ENCODE assay signal across 19 cellular contexts in the genomic region with DNA sequence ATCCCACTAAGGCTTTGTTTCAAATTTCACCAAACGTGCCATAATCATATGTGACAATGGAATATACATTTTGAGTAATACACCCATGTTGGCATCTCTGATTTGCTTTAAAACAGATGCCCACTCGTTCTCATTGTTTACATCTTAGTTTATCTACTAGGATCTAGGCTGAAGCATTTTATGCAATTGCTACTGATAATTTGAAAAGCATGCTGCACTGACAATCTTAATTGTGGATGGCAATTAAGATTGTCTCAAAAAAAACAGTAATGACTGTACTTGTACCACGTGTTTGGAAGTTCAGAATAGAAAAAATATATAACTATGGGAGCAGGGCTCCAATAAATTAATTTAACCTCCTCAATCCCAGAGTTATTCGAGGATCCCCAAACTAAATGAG.
A peak's percentile ranks its signal among the peaks of the same experiment; 100 is the strongest.
DNase-seq lines count a peak whose midpoint lies in the region; ATAC-seq, FAIRE-seq and TF ChIP-seq lines count a peak whose summit lies in the region.
"Had no signal": no experiment of that assay in that cellular context is flagged by ENCODE, and none has a peak within 500 bp of the region (broad histone marks: within the 10 kb centered on the region; RNA-seq: fewer than 3 reads in every experiment).

No MANE protein-coding gene starts in this region.

- TF ChIP-seq EP300 in SK-N-SH (IDR thresholded peaks at IDR 0.05; ENCODE audit: borderline replicate concordance in 1 of 2, low read depth in 1 of 2, low read length in 1 of 2): peak in 1 of 2 experiments; percentile 84; a peak in 2 of 4 replicates

- TF ChIP-seq POLR2A in H54 (IDR thresholded peaks at IDR 0.05; ENCODE audit: low read depth, low read length): no peak

- CTCF ChIA-PET in SK-N-SH (lab: Yijun Ruan, JAX): interaction anchor here (1.0 kb wide), 1 partner anchor 73 kb away, joined by 3 read pairs; no protein-coding TSS in a partner anchor

- H3K9ac ChIP-seq in SK-N-SH: no peak overlapping the region
- H3K9ac ChIP-seq: BLaER1 had no signal

- peak; percentile 72 for FAIRE-seq in H54 (lab: Jason Lieb, UNC)
- FAIRE-seq: G401.6, GM12891, GM18507 had no signal

- no peak for ATAC-seq in GM18498 (IDR thresholded peaks at IDR 0.05; ENCODE audit: unreplicated experiment)
- no peak for ATAC-seq in HG03378 (IDR thresholded peaks at IDR 0.05; ENCODE audit: unreplicated experiment)

- H3K9me3 ChIP-seq in SK-N-SH: no peaks in the 10 kb centered on the region
- H3K9me3 ChIP-seq: BE2C, BLaER1 had no signal

- H3K27me3 ChIP-seq in SK-N-SH (ENCODE audit: insufficient read depth): no peaks in the 10 kb centered on the region
- H3K27me3 ChIP-seq: BE2C, BLaER1 had no signal

- 2% methylated on average over 4 of the region's 4 CpGs for WGBS in SK-N-SH (ENCODE audit: low lambda C conversion rate)

- 0 out of 2 replicates have a peak, but pooled peaks have one; percentile 8 for TF ChIP-seq RAD21 in SK-N-SH (IDR thresholded peaks at IDR 0.05; ENCODE audit: low read length)

- POLR2A ChIA-PET in SK-N-SH (lab: Yijun Ruan, JAX): no interaction called here

- no peak overlapping the region for H3K27ac ChIP-seq in SK-N-SH (ENCODE audit: low read depth in 2 of 2, low read length in 1 of 2)
- H3K27ac ChIP-seq: BLaER1 had no signal

- H3K79me2 ChIP-seq in SK-N-SH (ENCODE audit: insufficient read depth): no peaks in the 10 kb centered on the region

- no peaks in the 10 kb centered on the region for H4K20me1 ChIP-seq in SK-N-SH (ENCODE audit: insufficient read depth)
- H4K20me1 ChIP-seq: BLaER1 had no signal

- no peak overlapping the region for H3K4me3 ChIP-seq in SK-N-SH (ENCODE audit: low read depth in 2 of 2, low read length in 1 of 2)
- H3K4me3 ChIP-seq: BLaER1 had no signal

- no peak overlapping the region for H2AFZ ChIP-seq in SK-N-SH (ENCODE audit: low read depth)

- TF ChIP-seq CTCF in SK-N-SH (IDR thresholded peaks at IDR 0.05): no peak

- DNase-seq in H54 (ENCODE audit: insufficient read length, low spot score) (no peak), SK-N-SH (peak; percentile 19), globus pallidus (ENCODE audit: low spot score) (no peak)
- DNase-seq: 8988T; ACHN; BE2C; C1 segment of cervical spinal cord; CD4-positive, alpha-beta memory T cell; CD4-positive, CD25-positive, alpha-beta regulatory T cell; CD8-positive, alpha-beta memory T cell; COR-L47; DMS79 treated with DMSO at 0.1 percent for 48 hours; GF-D8 had no signal

- peaks cover 0 to 3% of the 10 kb centered on the region in 2 experiments; a peak in 1 of 4 replicates for H3K4me1 ChIP-seq in SK-N-SH (ENCODE audit: control insufficient read depth in 1 of 2, insufficient read depth in 2 of 2, low read depth in 1 of 2, low read length in 1 of 2)
- H3K4me1 ChIP-seq: BE2C, BLaER1 had no signal

- no peaks in the 10 kb centered on the region for H3K36me3 ChIP-seq in SK-N-SH (replicated peaks in 1 of 2; ENCODE audit: control insufficient read depth in 1 of 2, insufficient read depth in 2 of 2, low read length in 1 of 2)
- H3K36me3 ChIP-seq: BE2C, BLaER1 had no signal

- H3K4me2 ChIP-seq in SK-N-SH: no peak overlapping the region
- H3K4me2 ChIP-seq: BLaER1 had no signal

- H3K9me2 ChIP-seq in SK-N-SH: no peaks in the 10 kb centered on the region

- H3F3A ChIP-seq in SK-N-SH (replicated peaks; ENCODE audit: insufficient read depth): no peaks in the 10 kb centered on the region

TF ChIP-seq in SK-N-SH, 30 proteins besides CTCF, POLR2A, EP300 and RAD21:
- peak; percentile 65 for TF ChIP-seq CHD2 (IDR thresholded peaks at IDR 0.05; ENCODE audit: low read length, partially characterized antibody)
- TF ChIP-seq SIN3A (IDR thresholded peaks at IDR 0.05; ENCODE audit: borderline replicate concordance, low read depth, low read length): no peak
- peak; percentile 86 for TF ChIP-seq GATA2 (CRISPR knock-in tag; IDR thresholded peaks at IDR 0.05)
- TF ChIP-seq TCF12 (IDR thresholded peaks at IDR 0.05): peak; percentile 31; the same call in 1 of the 2 replicates
- TF ChIP-seq FOXJ3 (CRISPR knock-in tag; IDR thresholded peaks at IDR 0.05): peak; percentile 83
- no peak for TF ChIP-seq ELF1 (IDR thresholded peaks at IDR 0.05)
- TF ChIP-seq TEAD4 (IDR thresholded peaks at IDR 0.05; ENCODE audit: borderline replicate concordance, insufficient read depth): no peak
- peak; percentile 50; the same call in 1 of the 2 replicates for TF ChIP-seq MXI1 (IDR thresholded peaks at IDR 0.05; ENCODE audit: low read depth, low read length)
- peak; percentile 63; the same call in 1 of the 2 replicates for TF ChIP-seq RCOR1 (IDR thresholded peaks at IDR 0.05; ENCODE audit: low read length)
